Comparison of ENCODE assay signal across 22 cellular contexts in genomic region chr1:182600036-182600713, GRCh38. TPM values are rescaled to one million over a fixed set of nuclear protein-coding genes. Genes with fewer than 3 reads are reported as not detected.
DNase-seq lines count a peak whose midpoint lies in the region; ATAC-seq and TF ChIP-seq lines count a peak whose summit lies in the region.
"Had no signal": no experiment of that assay in that cellular context is flagged by ENCODE, and none has a peak within 500 bp of the region (broad histone marks: within the 10 kb centered on the region; RNA-seq: fewer than 3 reads in every experiment).

No MANE protein-coding gene starts in this region.

- H3K27me3 ChIP-seq in mesendoderm (ENCODE audit: insufficient read depth, low read length, poor library complexity): no peaks in the 10 kb centered on the region
- H3K27me3 ChIP-seq: body of pancreas had no signal

- no peaks in the 10 kb centered on the region for H3K9me3 Mint-ChIP-seq in activated CD4-positive, alpha-beta memory T cell treated with anti-CD3 and anti-CD28 coated beads for 36 hours
- H3K9me3 Mint-ChIP-seq in activated CD4-positive, alpha-beta memory T cell treated with anti-CD3 and anti-CD28 coated beads, Interleukin-2, amount 10 ng/mL, durations not matched to agents 7 days and 5 days: no peaks in the 10 kb centered on the region
- H3K9me3 Mint-ChIP-seq in activated T-helper 1 cell treated with anti-CD3 and anti-CD28 coated beads, Interleukin-12 subunit alpha, Interleukin-12 subunit beta, Interleukin-2, Interleukin-4 antibody, amounts not matched to agents 30 ng/mL and 10 ng/mL and 1 ng/mL, durations not matched to agents 14 hours and 24 hours and 36 hours: no peaks in the 10 kb centered on the region
- H3K9me3 Mint-ChIP-seq: activated T-helper 2 cell treated with anti-CD3 and anti-CD28 coated beads, Interferon-gamma antibody, Interleukin-2, Interleukin-4, amounts not matched to agents 10 μg/mL and 5 μg/mL and 100 μg/mL, durations not matched to agents 14 hours and 24 hours and 36 hours; naive B cell had no signal

- H3K4me2 ChIP-seq in mesendoderm (ENCODE audit: low read length): no peak overlapping the region

- H3K4me3 ChIP-seq in GM12875 (ENCODE audit: low read depth, low read length): peak overlapping the region; percentile 23
- H3K4me3 ChIP-seq in mesendoderm (ENCODE audit: low read length): no peak overlapping the region
- H3K4me3 ChIP-seq: body of pancreas had no signal

- WGBS in mesendoderm (ENCODE audit: extremely low coverage, insufficient coverage, low lambda C conversion rate): no CpG with 5 or more reads among the region's 17 CpGs

- H2BK120ac ChIP-seq in mesendoderm (ENCODE audit: low read depth, low read length): no peak overlapping the region

- no peak overlapping the region for H2BK15ac ChIP-seq in mesendoderm (replicated peaks; ENCODE audit: low read depth)

- no peak overlapping the region for H4K8ac ChIP-seq in mesendoderm (ENCODE audit: low read depth, low read length)

- peaks cover 16% of the 10 kb centered on the region for H3K79me1 ChIP-seq in mesendoderm (ENCODE audit: low read length)

- no peak overlapping the region for H3K27ac Mint-ChIP-seq in activated CD4-positive, alpha-beta memory T cell treated with anti-CD3 and anti-CD28 coated beads for 36 hours
- no peak overlapping the region for H3K27ac Mint-ChIP-seq in activated CD4-positive, alpha-beta memory T cell treated with anti-CD3 and anti-CD28 coated beads, Interleukin-2, amount 10 ng/mL, durations not matched to agents 7 days and 5 days
- peak overlapping the region; percentile 25 for H3K27ac Mint-ChIP-seq in activated T-helper 1 cell treated with anti-CD3 and anti-CD28 coated beads, Interleukin-12 subunit alpha, Interleukin-12 subunit beta, Interleukin-2, Interleukin-4 antibody, amounts not matched to agents 30 ng/mL and 10 ng/mL and 1 ng/mL, durations not matched to agents 14 hours and 24 hours and 36 hours
- H3K27ac Mint-ChIP-seq: activated T-helper 2 cell treated with anti-CD3 and anti-CD28 coated beads, Interferon-gamma antibody, Interleukin-2, Interleukin-4, amounts not matched to agents 10 μg/mL and 5 μg/mL and 100 μg/mL, durations not matched to agents 14 hours and 24 hours and 36 hours had no signal

- H3K36me3 ChIP-seq in mesendoderm (ENCODE audit: control insufficient read depth, insufficient read depth, low read length): peaks cover 15% of the 10 kb centered on the region

- H3K4me3 Mint-ChIP-seq in activated CD4-positive, alpha-beta memory T cell treated with anti-CD3 and anti-CD28 coated beads for 36 hours: peak overlapping the region; percentile 39
- no peak overlapping the region for H3K4me3 Mint-ChIP-seq in activated CD4-positive, alpha-beta memory T cell treated with anti-CD3 and anti-CD28 coated beads, Interleukin-2, amount 10 ng/mL, durations not matched to agents 7 days and 5 days
- H3K4me3 Mint-ChIP-seq in activated T-helper 1 cell treated with anti-CD3 and anti-CD28 coated beads, Interleukin-12 subunit alpha, Interleukin-12 subunit beta, Interleukin-2, Interleukin-4 antibody, amounts not matched to agents 30 ng/mL and 10 ng/mL and 1 ng/mL, durations not matched to agents 14 hours and 24 hours and 36 hours: no peak overlapping the region

- CTCF ChIA-PET in activated CD4-positive, alpha-beta memory T cell treated with anti-CD3 and anti-CD28 coated beads for 36 hours (lab: Charles Lee): interaction anchor here (0.8 to 22.4 kb wide), 8 partner anchors 11 to 187 kb away, joined by 3 to 1086 read pairs (median 5); partner anchors contain the start of genes NPL and RNASEL
- CTCF ChIA-PET in activated CD4-positive, alpha-beta memory T cell treated with anti-CD3 and anti-CD28 coated beads, Interleukin-2, amount 10 ng/mL, durations not matched to agents 7 days and 5 days (lab: Charles Lee): interaction anchor here (0.7 to 14.2 kb wide), 14 partner anchors 8 to 515 kb away, joined by 3 to 531 read pairs (median 5); partner anchors contain the start of genes NPL and RNASEL

- peaks cover 17% of the 10 kb centered on the region for H3K4me1 Mint-ChIP-seq in activated CD4-positive, alpha-beta memory T cell treated with anti-CD3 and anti-CD28 coated beads for 36 hours (ENCODE audit: low read depth)
- H3K4me1 Mint-ChIP-seq in activated CD4-positive, alpha-beta memory T cell treated with anti-CD3 and anti-CD28 coated beads, Interleukin-2, amount 10 ng/mL, durations not matched to agents 7 days and 5 days: peaks cover 4% of the 10 kb centered on the region
- H3K4me1 Mint-ChIP-seq in activated T-helper 1 cell treated with anti-CD3 and anti-CD28 coated beads, Interleukin-12 subunit alpha, Interleukin-12 subunit beta, Interleukin-2, Interleukin-4 antibody, amounts not matched to agents 30 ng/mL and 10 ng/mL and 1 ng/mL, durations not matched to agents 14 hours and 24 hours and 36 hours (ENCODE audit: low read depth): peaks cover 26% of the 10 kb centered on the region

- H3K9ac ChIP-seq in mesendoderm (ENCODE audit: low read length): peak overlapping the region; percentile 43

- no peak overlapping the region for H2AK5ac ChIP-seq in mesendoderm (ENCODE audit: low read length)

- no peak for DNase-seq in activated CD4-positive, alpha-beta memory T cell treated with anti-CD3 and anti-CD28 coated beads for 36 hours
- no peak for DNase-seq in activated CD4-positive, alpha-beta memory T cell treated with anti-CD3 and anti-CD28 coated beads, Interleukin-2, amount 10 ng/mL, durations not matched to agents 7 days and 5 days
- DNase-seq in activated T-helper 1 cell treated with anti-CD3 and anti-CD28 coated beads, Interleukin-12 subunit alpha, Interleukin-12 subunit beta, Interleukin-2, Interleukin-4 antibody, amounts not matched to agents 30 ng/mL and 10 ng/mL and 1 ng/mL, durations not matched to agents 14 hours and 24 hours and 36 hours (ENCODE audit: low spot score): no peak
- DNase-seq in mesendoderm (no peak), NCI-H82 treated with DMSO at 0.1 percent for 48 hours (lab: John Stamatoyannopoulos, UW; ENCODE audit: unreplicated experiment) (no peak)
- DNase-seq: 8988T; body of pancreas; effector CD4-positive, alpha-beta T cell; foreskin fibroblast; GF-D8; naive B cell; NCI-H1105 treated with DMSO at 0.1 percent for 48 hours; NCI-H2081; SIG-M5; SW 1271 had no signal

- H3K4ac ChIP-seq in mesendoderm (ENCODE audit: low read depth, low read length): no peak overlapping the region

- no peak overlapping the region for H3K18ac ChIP-seq in mesendoderm (ENCODE audit: low read length)

- H3K4me1 ChIP-seq in mesendoderm (ENCODE audit: control insufficient read depth, low read depth, low read length): peaks cover 9% of the 10 kb centered on the region

- H3K79me2 ChIP-seq in mesendoderm (ENCODE audit: control insufficient read depth, insufficient read depth, low read length): peaks cover 36% of the 10 kb centered on the region

- no peak for TF ChIP-seq CTCF in GM12875 (IDR thresholded peaks at IDR 0.05; ENCODE audit: borderline replicate concordance, insufficient read depth, low read depth, low read length)

- H3K27ac ChIP-seq in mesendoderm (ENCODE audit: low read depth, low read length): no peak overlapping the region
- H3K27ac ChIP-seq: body of pancreas, HL-60 had no signal

- intact Hi-C loops in activated CD4-positive, alpha-beta memory T cell treated with anti-CD3 and anti-CD28 coated beads for 36 hours (cut with micrococcal nuclease): loop anchor here (5.0 to 10.0 kb wide), 2 partner anchors 237 to 875 kb away; partner anchors contain the start of genes DHX9 and SMG7
- intact Hi-C loops in activated T-helper 1 cell treated with anti-CD3 and anti-CD28 coated beads, Interleukin-12 subunit alpha, Interleukin-12 subunit beta, Interleukin-2, Interleukin-4 antibody, amounts not matched to agents 30 ng/mL and 10 ng/mL and 1 ng/mL, durations not matched to agents 14 hours and 24 hours and 36 hours (cut with micrococcal nuclease): loop anchor here (5.0 to 10.0 kb wide), 4 partner anchors 62 to 872 kb away; partner anchors contain the start of gene SMG7

- H3K23ac ChIP-seq in mesendoderm (ENCODE audit: low read length): peak overlapping the region; percentile 67

- ATAC-seq in HG03442 (IDR thresholded peaks at IDR 0.05; ENCODE audit: unreplicated experiment) (no peak), GM19455 (IDR thresholded peaks at IDR 0.05; ENCODE audit: unreplicated experiment) (no peak)
- ATAC-seq: body of pancreas, left lobe of liver, Panc1 had no signal

- H2BK5ac ChIP-seq in mesendoderm (ENCODE audit: low read length): no peak overlapping the region

- peak overlapping the region; percentile 53 for H3K56ac ChIP-seq in mesendoderm (ENCODE audit: low read length)

- H3K27me3 Mint-ChIP-seq in activated CD4-positive, alpha-beta memory T cell treated with anti-CD3 and anti-CD28 coated beads for 36 hours: no peaks in the 10 kb centered on the region
- H3K27me3 Mint-ChIP-seq in activated CD4-positive, alpha-beta memory T cell treated with anti-CD3 and anti-CD28 coated beads, Interleukin-2, amount 10 ng/mL, durations not matched to agents 7 days and 5 days: peaks cover 6% of the 10 kb centered on the region
- no peaks in the 10 kb centered on the region for H3K27me3 Mint-ChIP-seq in activated T-helper 1 cell treated with anti-CD3 and anti-CD28 coated beads, Interleukin-12 subunit alpha, Interleukin-12 subunit beta, Interleukin-2, Interleukin-4 antibody, amounts not matched to agents 30 ng/mL and 10 ng/mL and 1 ng/mL, durations not matched to agents 14 hours and 24 hours and 36 hours (ENCODE audit: insufficient read depth)

- H3K36me3 Mint-ChIP-seq in activated CD4-positive, alpha-beta memory T cell treated with anti-CD3 and anti-CD28 coated beads for 36 hours: peaks cover 6% of the 10 kb centered on the region
- H3K36me3 Mint-ChIP-seq in activated CD4-positive, alpha-beta memory T cell treated with anti-CD3 and anti-CD28 coated beads, Interleukin-2, amount 10 ng/mL, durations not matched to agents 7 days and 5 days (ENCODE audit: low read depth): peaks cover 12% of the 10 kb centered on the region
- peaks cover 11% of the 10 kb centered on the region for H3K36me3 Mint-ChIP-seq in activated T-helper 1 cell treated with anti-CD3 and anti-CD28 coated beads, Interleukin-12 subunit alpha, Interleukin-12 subunit beta, Interleukin-2, Interleukin-4 antibody, amounts not matched to agents 30 ng/mL and 10 ng/mL and 1 ng/mL, durations not matched to agents 14 hours and 24 hours and 36 hours (ENCODE audit: low read depth)
- H3K36me3 Mint-ChIP-seq: naive B cell had no signal

- no peak overlapping the region for H4K5ac ChIP-seq in mesendoderm (ENCODE audit: low read length)

- POLR2A ChIA-PET in activated CD4-positive, alpha-beta memory T cell treated with anti-CD3 and anti-CD28 coated beads for 36 hours (lab: Charles Lee): interaction anchor here (1.0 to 3.5 kb wide), 4 partner anchors 15 to 188 kb away, joined by 3 to 15 read pairs (median 8); no protein-coding TSS in a partner anchor
- POLR2A ChIA-PET in activated CD4-positive, alpha-beta memory T cell treated with anti-CD3 and anti-CD28 coated beads, Interleukin-2, amount 10 ng/mL, durations not matched to agents 7 days and 5 days (lab: Charles Lee): interaction anchor here (1.1 to 2.3 kb wide), 6 partner anchors 11 to 187 kb away, joined by 4 to 10 read pairs (median 5); partner anchors contain the start of gene RNASEL

RNA-seq across cellular contexts. Expression of gene RGS16, which starts 4.0 kb away (rescaled TPM):
- 10 to 100 TPM; 49.8 to 51.9 TPM for total RNA-seq in activated CD4-positive, alpha-beta memory T cell treated with anti-CD3 and anti-CD28 coated beads for 36 hours
- total RNA-seq in activated CD4-positive, alpha-beta memory T cell treated with anti-CD3 and anti-CD28 coated beads, Interleukin-2, amount 10 ng/mL, durations not matched to agents 7 days and 5 days: 1 to 10 TPM; 6.4 to 6.9 TPM
- 138 and 143 TPM in 2 replicates for total RNA-seq in activated T-helper 1 cell treated with anti-CD3 and anti-CD28 coated beads, Interleukin-12 subunit alpha, Interleukin-12 subunit beta, Interleukin-2, Interleukin-4 antibody, amounts not matched to agents 30 ng/mL and 10 ng/mL and 1 ng/mL, durations not matched to agents 14 hours and 24 hours and 36 hours
- 44.1 TPM for polyA plus RNA-seq in mesendoderm (2013, experiment 1 of 2)
- polyA plus RNA-seq in mesendoderm (2013, experiment 2 of 2): 42.9 TPM

RNA-seq across cellular contexts. Expression of gene RNASEL, which starts 11.1 kb away (rescaled TPM):
- total RNA-seq in activated CD4-positive, alpha-beta memory T cell treated with anti-CD3 and anti-CD28 coated beads for 36 hours: 1 to 10 TPM; 4.5 TPM
- total RNA-seq in activated CD4-positive, alpha-beta memory T cell treated with anti-CD3 and anti-CD28 coated beads, Interleukin-2, amount 10 ng/mL, durations not matched to agents 7 days and 5 days: 1 to 10 TPM; 8.4 to 8.8 TPM
- total RNA-seq in activated T-helper 1 cell treated with anti-CD3 and anti-CD28 coated beads, Interleukin-12 subunit alpha, Interleukin-12 subunit beta, Interleukin-2, Interleukin-4 antibody, amounts not matched to agents 30 ng/mL and 10 ng/mL and 1 ng/mL, durations not matched to agents 14 hours and 24 hours and 36 hours: 4.6 and 5.0 TPM in 2 replicates
- polyA plus RNA-seq in mesendoderm (2013, experiment 1 of 2): 0.62 TPM
- polyA plus RNA-seq in mesendoderm (2013, experiment 2 of 2): 0.64 TPM

Comparison
In these comparisons a context has a peak if more than half of its experiments do, and no peak if none do; other contexts are left out.
1. RNA of gene RGS16, which starts 4.0 kb away (total RNA-seq): 138 to 143 TPM in activated T-helper 1 cell treated with anti-CD3 and anti-CD28 coated beads, Interleukin-12 subunit alpha, Interleukin-12 subunit beta, Interleukin-2, Interleukin-4 antibody, amounts not matched to agents 30 ng/mL and 10 ng/mL and 1 ng/mL, durations not matched to agents 14 hours and 24 hours and 36 hours and 49.8 to 51.9 TPM in activated CD4-positive, alpha-beta memory T cell treated with anti-CD3 and anti-CD28 coated beads for 36 hours; 6.4 to 6.9 TPM in activated CD4-positive, alpha-beta memory T cell treated with anti-CD3 and anti-CD28 coated beads, Interleukin-2, amount 10 ng/mL, durations not matched to agents 7 days and 5 days; every median in the first group is over 4 times any median in the second.